ENCODE assay signal across 1 cellular context in the genomic region with DNA sequence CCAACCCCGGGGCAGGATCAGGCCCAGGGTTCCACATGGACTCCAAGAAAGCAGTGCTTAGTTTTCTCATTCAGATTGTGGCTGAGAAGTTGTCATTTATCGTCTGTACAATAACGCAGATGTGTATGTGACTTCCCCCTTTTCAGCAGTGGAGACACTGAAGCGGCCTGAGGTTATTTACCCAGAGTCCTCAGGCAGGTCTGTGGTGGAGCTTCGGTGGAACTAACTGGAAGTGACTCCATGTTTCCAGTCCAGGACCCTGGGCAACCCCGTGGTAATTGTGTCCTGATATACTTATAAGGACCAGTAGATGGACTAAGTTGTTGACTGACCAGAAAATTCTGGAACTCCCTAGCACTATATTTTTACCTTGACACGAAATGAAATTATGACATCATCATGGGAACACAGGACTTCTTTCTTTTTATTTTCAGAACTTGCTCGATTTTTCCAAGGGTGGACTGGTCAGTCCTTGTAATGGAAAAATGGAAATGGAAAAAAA.
TF ChIP-seq lines count a peak whose summit lies in the region.

No MANE protein-coding gene starts in this region.

TF ChIP-seq in SK-N-SH treated with all-trans-retinoic acid at 6 μM for 48 hours, 23 proteins besides CTCF, POLR2A, EP300 and RAD21 (continued from another document):
- TF ChIP-seq, protein P1, sequence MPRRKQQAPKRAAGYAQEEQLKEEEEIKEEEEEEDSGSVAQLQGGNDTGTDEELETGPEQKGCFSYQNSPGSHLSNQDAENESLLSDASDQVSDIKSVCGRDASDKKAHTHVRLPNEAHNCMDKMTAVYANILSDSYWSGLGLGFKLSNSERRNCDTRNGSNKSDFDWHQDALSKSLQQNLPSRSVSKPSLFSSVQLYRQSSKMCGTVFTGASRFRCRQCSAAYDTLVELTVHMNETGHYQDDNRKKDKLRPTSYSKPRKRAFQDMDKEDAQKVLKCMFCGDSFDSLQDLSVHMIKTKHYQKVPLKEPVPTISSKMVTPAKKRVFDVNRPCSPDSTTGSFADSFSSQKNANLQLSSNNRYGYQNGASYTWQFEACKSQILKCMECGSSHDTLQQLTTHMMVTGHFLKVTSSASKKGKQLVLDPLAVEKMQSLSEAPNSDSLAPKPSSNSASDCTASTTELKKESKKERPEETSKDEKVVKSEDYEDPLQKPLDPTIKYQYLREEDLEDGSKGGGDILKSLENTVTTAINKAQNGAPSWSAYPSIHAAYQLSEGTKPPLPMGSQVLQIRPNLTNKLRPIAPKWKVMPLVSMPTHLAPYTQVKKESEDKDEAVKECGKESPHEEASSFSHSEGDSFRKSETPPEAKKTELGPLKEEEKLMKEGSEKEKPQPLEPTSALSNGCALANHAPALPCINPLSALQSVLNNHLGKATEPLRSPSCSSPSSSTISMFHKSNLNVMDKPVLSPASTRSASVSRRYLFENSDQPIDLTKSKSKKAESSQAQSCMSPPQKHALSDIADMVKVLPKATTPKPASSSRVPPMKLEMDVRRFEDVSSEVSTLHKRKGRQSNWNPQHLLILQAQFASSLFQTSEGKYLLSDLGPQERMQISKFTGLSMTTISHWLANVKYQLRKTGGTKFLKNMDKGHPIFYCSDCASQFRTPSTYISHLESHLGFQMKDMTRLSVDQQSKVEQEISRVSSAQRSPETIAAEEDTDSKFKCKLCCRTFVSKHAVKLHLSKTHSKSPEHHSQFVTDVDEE (CRISPR knock-in tag; IDR thresholded peaks at IDR 0.05), result no peak
